16 cellular contexts compared by ENCODE assay signal in the genomic region with DNA sequence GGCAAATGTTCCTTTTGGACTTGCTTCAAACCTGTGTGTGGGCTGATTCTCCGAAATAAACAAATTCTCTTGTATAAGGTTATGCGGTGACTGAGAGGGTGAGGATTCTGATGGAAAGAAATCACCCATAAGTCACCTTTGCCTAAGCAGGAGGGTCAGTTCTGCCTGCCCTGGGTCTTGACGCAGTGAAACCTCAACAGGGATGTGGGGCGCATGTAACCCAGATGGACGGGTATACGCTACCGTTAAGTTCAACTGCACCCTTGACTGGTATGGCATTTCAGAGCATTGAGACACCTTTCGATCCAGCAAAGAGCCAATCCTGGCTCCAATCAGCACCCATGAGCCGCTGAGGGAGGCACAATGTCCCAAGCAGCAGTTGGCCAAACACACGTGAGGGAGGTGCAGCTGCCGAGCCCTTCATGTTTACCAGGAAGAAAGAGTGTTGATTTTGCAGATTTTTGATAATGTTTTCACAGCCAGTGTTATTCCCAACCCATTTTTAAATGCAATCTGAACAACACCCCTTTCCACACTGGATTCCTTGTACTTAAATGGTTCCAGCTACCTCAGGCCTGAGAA. TPM values are rescaled to one million over a fixed set of nuclear protein-coding genes. Genes with fewer than 3 reads are reported as not detected.
DNase-seq lines count a peak whose midpoint lies in the region; TF ChIP-seq lines count a peak whose summit lies in the region.
"Had no signal": no experiment of that assay in that cellular context is flagged by ENCODE, and none has a peak within 500 bp of the region (broad histone marks: within the 10 kb centered on the region; RNA-seq: fewer than 3 reads in every experiment).

No MANE protein-coding gene starts in this region.

- H3K36me3 ChIP-seq in esophagus squamous epithelium, result no peaks in the 10 kb centered on the region
- H3K36me3 ChIP-seq in mucosa of stomach (ENCODE audit: control insufficient read depth, insufficient read depth, low read length), result no peaks in the 10 kb centered on the region
- H3K36me3 ChIP-seq in tibial nerve, result no peaks in the 10 kb centered on the region
- H3K36me3 ChIP-seq: SJCRH30 had no signal

- TF ChIP-seq CTCF in esophagus squamous epithelium (IDR thresholded peaks at IDR 0.05) (no peak), tibial nerve (IDR thresholded peaks at IDR 0.05) (no peak), CD14-positive monocyte (IDR thresholded peaks at IDR 0.05) (no peak)

- H3K9me3 ChIP-seq in esophagus squamous epithelium (no peaks in the 10 kb centered on the region), mucosa of stomach (ENCODE audit: control insufficient read depth, low read length) (no peaks in the 10 kb centered on the region), tibial nerve (no peaks in the 10 kb centered on the region)
- H3K9me3 ChIP-seq: SJCRH30 had no signal

- H3K4me3 ChIP-seq in esophagus squamous epithelium (peak overlapping the region in 1 of 4 donors; percentile 15), mucosa of stomach (ENCODE audit: low read length) (no peak overlapping the region), tibial nerve (no peak overlapping the region)
- H3K4me3 ChIP-seq: SJCRH30 had no signal

- no peaks in the 10 kb centered on the region for H3K36me3 Mint-ChIP-seq in CD14-positive monocyte
- H3K36me3 Mint-ChIP-seq: activated naive CD8-positive, alpha-beta T cell treated with anti-CD3 and anti-CD28 coated beads, Interleukin-2, amount 10 ng/mL, durations not matched to agents 7 days and 5 days; type B pancreatic cell had no signal

- H3K27ac ChIP-seq in esophagus squamous epithelium (peak overlapping the region; percentile 43 to 85 (median 82)), tibial nerve (peak overlapping the region; percentile 17 to 85 (median 66))
- H3K27ac ChIP-seq: SJCRH30 had no signal

- H3K4me1 ChIP-seq in esophagus squamous epithelium, result peaks cover 6 to 78% (median 19%) of the 10 kb centered on the region in 3 donors
- H3K4me1 ChIP-seq in mucosa of stomach (ENCODE audit: control insufficient read depth, insufficient read depth, low read length), result peaks cover 82% of the 10 kb centered on the region
- H3K4me1 ChIP-seq in tibial nerve, result peaks cover 0 to 86% (median 37%) of the 10 kb centered on the region in 4 donors

- H3K27me3 ChIP-seq in esophagus squamous epithelium (no peaks in the 10 kb centered on the region), mucosa of stomach (ENCODE audit: control insufficient read depth, insufficient read depth, low read length) (no peaks in the 10 kb centered on the region), tibial nerve (no peaks in the 10 kb centered on the region)
- H3K27me3 ChIP-seq: SJCRH30 had no signal

- peak in 1 of 2 donors; percentile 23 for TF ChIP-seq EP300 in tibial nerve (IDR thresholded peaks at IDR 0.05)

- peak overlapping the region; percentile 32 for H3K9ac ChIP-seq in mucosa of stomach (ENCODE audit: low read length)

- WGBS in esophagus squamous epithelium, 2 donors, result 71 to 75% methylated on average over 9 of the region's 11 CpGs
- 60 to 73% methylated on average over 11 of the region's 11 CpGs for WGBS in tibial nerve, 2 donors

- H3K4me1 Mint-ChIP-seq in CD14-positive monocyte, result no peaks in the 10 kb centered on the region
- H3K4me1 Mint-ChIP-seq: activated CD4-positive, alpha-beta T cell treated with anti-CD3 and anti-CD28 coated beads, Interleukin-2, amount 10 ng/mL, durations not matched to agents 7 days and 5 days; activated naive CD8-positive, alpha-beta T cell treated with anti-CD3 and anti-CD28 coated beads, Interleukin-2, amount 10 ng/mL, durations not matched to agents 7 days and 5 days had no signal

- peak; percentile 18 for DNase-seq in NCI-H146 (lab: John Stamatoyannopoulos, UW)
- no peak for DNase-seq in NCI-H146 treated with DMSO at 0.1 percent for 48 hours (lab: John Stamatoyannopoulos, UW; ENCODE audit: unreplicated experiment)
- DNase-seq in esophagus squamous epithelium (lab: John Stamatoyannopoulos, UW), result no peak
- peak; percentile 21 to 26 for DNase-seq in tibial nerve (ENCODE audit: low spot score in 2 of 2)
- no peak for DNase-seq in CD14-positive monocyte (ENCODE audit: low spot score)
- no peak for DNase-seq in SK-N-DZ (ENCODE audit: low spot score)
- DNase-seq in NCI-H345 (lab: John Stamatoyannopoulos, UW), result no peak
- DNase-seq: 8988T; activated CD4-positive, alpha-beta T cell treated with anti-CD3 and anti-CD28 coated beads, Interleukin-2, amount 10 ng/mL, durations not matched to agents 7 days and 5 days; activated naive CD8-positive, alpha-beta T cell treated with anti-CD3 and anti-CD28 coated beads, Interleukin-2, amount 10 ng/mL, durations not matched to agents 7 days and 5 days; activated T-cell treated with anti-CD3 and anti-CD28 coated beads, Interleukin-2, amount 50 U/mL, for 4 hours; CD4-positive, alpha-beta T cell; SJCRH30 had no signal

- intact Hi-C loops in esophagus squamous epithelium (cut with DNase I), result no loop called here
- intact Hi-C loops in CD14-positive monocyte (cut with micrococcal nuclease), result no loop called here

- no peak overlapping the region for H3K4me3 Mint-ChIP-seq in CD14-positive monocyte
- H3K4me3 Mint-ChIP-seq: activated CD4-positive, alpha-beta T cell treated with anti-CD3 and anti-CD28 coated beads, Interleukin-2, amount 10 ng/mL, durations not matched to agents 7 days and 5 days; activated naive CD8-positive, alpha-beta T cell treated with anti-CD3 and anti-CD28 coated beads, Interleukin-2, amount 10 ng/mL, durations not matched to agents 7 days and 5 days; activated T-cell treated with anti-CD3 and anti-CD28 coated beads, Interleukin-2, amount 50 U/mL, for 4 hours; CD4-positive, alpha-beta T cell; type B pancreatic cell had no signal

- H3K27ac Mint-ChIP-seq in CD14-positive monocyte, result no peak overlapping the region
- H3K27ac Mint-ChIP-seq: activated CD4-positive, alpha-beta T cell treated with anti-CD3 and anti-CD28 coated beads, Interleukin-2, amount 10 ng/mL, durations not matched to agents 7 days and 5 days; activated naive CD8-positive, alpha-beta T cell treated with anti-CD3 and anti-CD28 coated beads, Interleukin-2, amount 10 ng/mL, durations not matched to agents 7 days and 5 days; CD4-positive, alpha-beta T cell; type B pancreatic cell had no signal

- TF ChIP-seq POLR2A in esophagus squamous epithelium (IDR thresholded peaks at IDR 0.05), result no peak
- no peak for TF ChIP-seq POLR2A in tibial nerve (IDR thresholded peaks at IDR 0.05)

- peaks cover 0 to 4% (median 0%) of the 10 kb centered on the region in 3 donors for H3K27me3 Mint-ChIP-seq in CD14-positive monocyte (ENCODE audit: low read depth in 3 of 3)
- H3K27me3 Mint-ChIP-seq: type B pancreatic cell had no signal

- H3K9me3 Mint-ChIP-seq in CD14-positive monocyte, result peaks cover 0 to 2% (median 0%) of the 10 kb centered on the region in 7 donors
- H3K9me3 Mint-ChIP-seq: activated CD4-positive, alpha-beta T cell treated with anti-CD3 and anti-CD28 coated beads, Interleukin-2, amount 10 ng/mL, durations not matched to agents 7 days and 5 days; activated naive CD8-positive, alpha-beta T cell treated with anti-CD3 and anti-CD28 coated beads, Interleukin-2, amount 10 ng/mL, durations not matched to agents 7 days and 5 days; activated T-cell treated with anti-CD3 and anti-CD28 coated beads, Interleukin-2, amount 50 U/mL, for 4 hours; CD4-positive, alpha-beta T cell; type B pancreatic cell had no signal

RNA-seq across cellular contexts. Expression of a gene that starts 48.1 kb away (rescaled TPM):
- total RNA-seq in esophagus squamous epithelium (100 to 1,000 TPM in 1 of 4 donors, 10 to 100 TPM in 3; 23.3 to 359 (median 72.2) TPM), tibial nerve (100 to 1,000 TPM; 427 to 623 (median 567) TPM)
- polyA plus RNA-seq in CD14-positive monocyte, result under 1 TPM in 1 of 2 donors, not detected in 1; 0.15 TPM
- polyA plus RNA-seq in SK-N-DZ (2014; cell fraction: cytosol; rRNA removed), result 11.6 and 14.4 TPM in 2 replicates
- polyA plus RNA-seq in SK-N-DZ (2014; cell fraction: nucleus; rRNA removed), result 13.0 and 21.5 TPM in 2 replicates
- total RNA-seq: G401 had no signal

Comparison
In these comparisons a context has a peak if more than half of its experiments do, and no peak if none do; other contexts are left out.
1. DNase-seq: peak in NCI-H146 (single experiment) and tibial nerve (2 of 2); none in NCI-H146 treated with DMSO at 0.1 percent for 48 hours (single experiment), esophagus squamous epithelium (single experiment), CD14-positive monocyte (single experiment), SK-N-DZ (single experiment) and NCI-H345 (single experiment).